ENCODE assay signal across 13 cellular contexts in genomic region chr6:89007209-89008001, GRCh38. TPM values are rescaled to one million over a fixed set of nuclear protein-coding genes. Genes with fewer than 3 reads are reported as not detected.
DNase-seq lines count a peak whose midpoint lies in the region; FAIRE-seq and TF ChIP-seq lines count a peak whose summit lies in the region.
"Had no signal": no experiment of that assay in that cellular context is flagged by ENCODE, and none has a peak within 500 bp of the region (broad histone marks: within the 10 kb centered on the region; RNA-seq: fewer than 3 reads in every experiment).

No MANE protein-coding gene starts in this region.

- peak overlapping the region in 1 of 8 donors; percentile 58 for H3K27ac Mint-ChIP-seq in CD8-positive, alpha-beta memory T cell

- H3K9me3 Mint-ChIP-seq in CD8-positive, alpha-beta memory T cell: no peaks in the 10 kb centered on the region

- H3K4me3 ChIP-seq in esophagus muscularis mucosa (peak overlapping the region in 3 of 4 donors; percentile 13 to 27 (median 16)), small intestine (ENCODE audit: low read depth in 1 of 2, low read length in 2 of 2) (no peak overlapping the region)
- no peak overlapping the region for H3K4me3 ChIP-seq in CD8-positive, alpha-beta memory T cell (ENCODE audit: low read length)
- H3K4me3 ChIP-seq: GM23248 had no signal

- DNase-seq in DMS 273 (lab: John Stamatoyannopoulos, UW; ENCODE audit: unreplicated experiment): peak; percentile 18
- no peak for DNase-seq in DMS 273 treated with DMSO at 0.1 percent for 48 hours (lab: John Stamatoyannopoulos, UW)
- DNase-seq in NCI-H2227 treated with DMSO at 0.1 percent for 48 hours (lab: John Stamatoyannopoulos, UW): peak; percentile 43
- DNase-seq in esophagus muscularis mucosa (ENCODE audit: extremely low spot score): no peak
- DNase-seq in small intestine: peak; percentile 54
- DNase-seq in CD8-positive, alpha-beta memory T cell: no peak
- DNase-seq in islet precursor cell: no peak
- DNase-seq in SW 1271 (lab: John Stamatoyannopoulos, UW): no peak
- DNase-seq: Caco-2, caudate nucleus, GM23248, NCI-H1436 had no signal

- CTCF ChIA-PET in CD8-positive, alpha-beta memory T cell (lab: Charles Lee): no interaction called here

- no peak for TF ChIP-seq CTCF in esophagus muscularis mucosa (IDR thresholded peaks at IDR 0.05)

- H3K9me3 ChIP-seq in esophagus muscularis mucosa (no peaks in the 10 kb centered on the region), small intestine (ENCODE audit: control insufficient read depth, low read depth) (no peaks in the 10 kb centered on the region)
- no peaks in the 10 kb centered on the region for H3K9me3 ChIP-seq in CD8-positive, alpha-beta memory T cell (ENCODE audit: low read length)
- H3K9me3 ChIP-seq: Caco-2 had no signal

- H3K4me1 ChIP-seq in esophagus muscularis mucosa (peaks cover 0 to 15% (median 9%) of the 10 kb centered on the region in 4 donors), small intestine (ENCODE audit: control insufficient read depth in 2 of 2, insufficient read depth in 1 of 2, low read depth in 1 of 2, low read length in 1 of 2) (peaks cover 5 to 6% of the 10 kb centered on the region in 2 donors)
- H3K4me1 ChIP-seq in CD8-positive, alpha-beta memory T cell (ENCODE audit: insufficient read depth, low read length): no peaks in the 10 kb centered on the region

- H3K4me1 Mint-ChIP-seq in CD8-positive, alpha-beta memory T cell: peaks cover 4 to 12% (median 10%) of the 10 kb centered on the region in 3 donors

- no peaks in the 10 kb centered on the region for H3K36me3 ChIP-seq in esophagus muscularis mucosa
- no peaks in the 10 kb centered on the region for H3K36me3 ChIP-seq in small intestine (ENCODE audit: control insufficient read depth in 2 of 2, insufficient read depth in 2 of 2, low read length in 2 of 2)
- no peaks in the 10 kb centered on the region for H3K36me3 ChIP-seq in CD8-positive, alpha-beta memory T cell (ENCODE audit: insufficient read depth, low read length)

- intact Hi-C loops in esophagus muscularis mucosa (cut with DNase I): no loop called here

- H3K27me3 ChIP-seq in esophagus muscularis mucosa (no peaks in the 10 kb centered on the region), small intestine (ENCODE audit: control insufficient read depth in 2 of 2, insufficient read depth in 2 of 2, low read length in 2 of 2) (no peaks in the 10 kb centered on the region)
- no peaks in the 10 kb centered on the region for H3K27me3 ChIP-seq in CD8-positive, alpha-beta memory T cell (ENCODE audit: insufficient read depth, low read length, poor library complexity, severe bottlenecking)

- H3K27ac ChIP-seq in esophagus muscularis mucosa (replicated peaks in 1 of 4) (no peak overlapping the region), small intestine (ENCODE audit: low read depth in 1 of 2, low read length in 1 of 2) (no peak overlapping the region)
- no peak overlapping the region for H3K27ac ChIP-seq in CD8-positive, alpha-beta memory T cell (ENCODE audit: low read depth, low read length)
- H3K27ac ChIP-seq: 22Rv1, GM23248 had no signal

- no peak for FAIRE-seq in small intestine (lab: Jason Lieb, UNC)

- TF ChIP-seq EP300 in esophagus muscularis mucosa (IDR thresholded peaks at IDR 0.05): no peak

- no peak for TF ChIP-seq POLR2A in esophagus muscularis mucosa (IDR thresholded peaks at IDR 0.05; ENCODE audit: low read depth)

- POLR2A ChIA-PET in CD8-positive, alpha-beta memory T cell (lab: Charles Lee): no interaction called here

- 67% methylated on average over 15 of the region's 15 CpGs for WGBS in esophagus muscularis mucosa
- 56 to 58% (median 57%) methylated on average over 15 of the region's 15 CpGs for WGBS in small intestine, 3 donors

- peaks cover 0 to 5% of the 10 kb centered on the region in 2 donors for H3K27me3 Mint-ChIP-seq in CD8-positive, alpha-beta memory T cell

- no peak overlapping the region for H3K4me3 Mint-ChIP-seq in CD8-positive, alpha-beta memory T cell

- peaks cover 0 to 4% (median 0%) of the 10 kb centered on the region in 3 donors for H3K36me3 Mint-ChIP-seq in CD8-positive, alpha-beta memory T cell

RNA-seq across cellular contexts. Expression of gene RNGTT, which starts 44.0 kb away (rescaled TPM):
- 10 to 100 TPM; 10.7 to 13.9 (median 12.0) TPM for total RNA-seq in esophagus muscularis mucosa
- 1 to 10 TPM; 3.8 to 5.3 (median 4.0) TPM for polyA plus RNA-seq in small intestine
- 10 to 100 TPM; 20.7 to 22.3 TPM for total RNA-seq in CD8-positive, alpha-beta memory T cell
- polyA plus RNA-seq in CD8-positive, alpha-beta memory T cell: 16.0 TPM

Comparison
In these comparisons a context has a peak if more than half of its experiments do, and no peak if none do; other contexts are left out.
1. DNase-seq: peak in DMS 273 (single experiment), NCI-H2227 treated with DMSO at 0.1 percent for 48 hours (single experiment) and small intestine (single experiment); none in DMS 273 treated with DMSO at 0.1 percent for 48 hours (single experiment), esophagus muscularis mucosa (single experiment), CD8-positive, alpha-beta memory T cell (0 of 5), islet precursor cell (single experiment) and SW 1271 (0 of 2).
2. H3K4me3 ChIP-seq: peak in esophagus muscularis mucosa (3 of 4); none in small intestine (0 of 2) and CD8-positive, alpha-beta memory T cell (single experiment).